22 cellular contexts compared by ENCODE assay signal in the genomic region with DNA sequence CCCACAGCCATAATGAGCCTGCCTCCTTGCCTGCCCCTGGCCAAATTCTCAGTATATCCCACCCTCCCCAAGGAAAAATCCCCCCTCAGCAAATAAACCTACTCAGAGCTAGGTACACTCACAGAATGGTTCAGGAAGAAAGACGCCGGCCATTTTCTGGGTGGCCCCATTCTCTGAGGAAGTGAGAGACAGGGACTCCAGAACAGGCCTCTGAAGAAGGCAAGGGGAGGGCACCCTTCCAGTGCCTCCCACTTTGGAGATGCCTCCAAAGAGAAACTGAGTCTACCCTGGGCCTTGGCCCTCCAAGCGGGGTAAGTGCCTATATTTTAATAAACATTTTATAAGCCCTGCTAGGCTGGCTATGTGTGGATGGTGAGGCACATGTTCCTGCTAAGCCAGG. TPM values are rescaled to one million over a fixed set of nuclear protein-coding genes. Genes with fewer than 3 reads are reported as not detected.
DNase-seq lines count a peak whose midpoint lies in the region; ATAC-seq, FAIRE-seq and TF ChIP-seq lines count a peak whose summit lies in the region.
"Had no signal": no experiment of that assay in that cellular context is flagged by ENCODE, and none has a peak within 500 bp of the region (broad histone marks: within the 10 kb centered on the region; RNA-seq: fewer than 3 reads in every experiment).

No MANE protein-coding gene starts in this region.

- no peak overlapping the region for H3K9ac ChIP-seq in neural progenitor cell

- peak overlapping the region; percentile 11 for H3K4me3 ChIP-seq in HL-60 (replicated peaks; ENCODE audit: insufficient read depth, low read length)
- no peak overlapping the region for H3K4me3 ChIP-seq in neural progenitor cell
- H3K4me3 ChIP-seq: body of pancreas, lung had no signal

- H2AFZ ChIP-seq in neural progenitor cell (replicated peaks): no peak overlapping the region

- DNase-seq in SIG-M5 treated with dmso at 0.1 percent for 504 hours (lab: John Stamatoyannopoulos, UW; ENCODE audit: unreplicated experiment): peak; percentile 20
- DNase-seq in SIG-M5 (lab: John Stamatoyannopoulos, UW): no peak
- no peak for DNase-seq in HL-60 (ENCODE audit: low read depth in 1 of 2, low spot score in 1 of 2)
- DNase-seq in activated T-helper 2 cell treated with anti-CD3 and anti-CD28 coated beads, Interferon-gamma antibody, Interleukin-2, Interleukin-4, amounts not matched to agents 10 μg/mL and 5 μg/mL and 100 μg/mL, durations not matched to agents 14 hours and 24 hours and 36 hours (ENCODE audit: low spot score): no peak
- no peak for DNase-seq in neural progenitor cell (ENCODE audit: low spot score)
- no peak for DNase-seq in HTR-8/SVneo (ENCODE audit: insufficient read length, low spot score)
- DNase-seq in anterior cingulate cortex (lab: John Stamatoyannopoulos, UW): no peak
- DNase-seq: 8988T; activated CD4-positive, alpha-beta T cell treated with anti-CD3 and anti-CD28 coated beads, Interleukin-2, amount 10 ng/mL, durations not matched to agents 24 days and 14 days; body of pancreas; effector CD8-positive, alpha-beta T cell; head of caudate nucleus; KBM-7; NCI-H187; NCI-H526 treated with DMSO at 0.1 percent for 48 hours; small intestine; stimulated activated CD4-positive, alpha-beta T cell treated with anti-CD3 and anti-CD28 coated beads, Interleukin-1b, Interleukin-23, amount 100 ng/mL, for 48 hours had no signal

- H4K20me1 ChIP-seq in neural progenitor cell (ENCODE audit: low read depth): peaks cover 27% of the 10 kb centered on the region

- H3K27me3 ChIP-seq in HL-60 (ENCODE audit: insufficient read depth, poor library complexity, severe bottlenecking) (no peaks in the 10 kb centered on the region), neural progenitor cell (peaks cover 16% of the 10 kb centered on the region)
- H3K27me3 ChIP-seq: body of pancreas had no signal

- H3K9me3 Mint-ChIP-seq in activated T-helper 2 cell treated with anti-CD3 and anti-CD28 coated beads, Interferon-gamma antibody, Interleukin-2, Interleukin-4, amounts not matched to agents 10 μg/mL and 5 μg/mL and 100 μg/mL, durations not matched to agents 14 hours and 24 hours and 36 hours: no peaks in the 10 kb centered on the region
- no peaks in the 10 kb centered on the region for H3K9me3 Mint-ChIP-seq in neural progenitor cell
- H3K9me3 Mint-ChIP-seq: activated CD4-positive, alpha-beta T cell treated with anti-CD3 and anti-CD28 coated beads, Interleukin-2, amount 10 ng/mL, durations not matched to agents 24 days and 14 days; type B pancreatic cell had no signal

- ATAC-seq in GM19397 (IDR thresholded peaks at IDR 0.05; ENCODE audit: unreplicated experiment): no peak
- ATAC-seq: body of pancreas, SK-N-SH treated with all-trans-retinoic acid at 6 μM for 48 hours had no signal

- H3K4me1 ChIP-seq in neural progenitor cell: peaks cover 12% of the 10 kb centered on the region

- peaks cover 20% of the 10 kb centered on the region for H3K79me2 ChIP-seq in neural progenitor cell (ENCODE audit: low read depth)

- TF ChIP-seq CTCF in HL-60 (IDR thresholded peaks at IDR 0.05; ENCODE audit: insufficient read depth, low read length) (no peak), neural progenitor cell (IDR thresholded peaks at IDR 0.05) (no peak)

- H3K36me3 ChIP-seq in neural progenitor cell: no peaks in the 10 kb centered on the region

- peaks cover 6% of the 10 kb centered on the region for H3F3A ChIP-seq in neural progenitor cell (ENCODE audit: low read depth)

- intact Hi-C loops in activated T-helper 2 cell treated with anti-CD3 and anti-CD28 coated beads, Interferon-gamma antibody, Interleukin-2, Interleukin-4, amounts not matched to agents 10 μg/mL and 5 μg/mL and 100 μg/mL, durations not matched to agents 14 hours and 24 hours and 36 hours (cut with micrococcal nuclease): no loop called here

- H3K27me3 Mint-ChIP-seq in activated T-helper 2 cell treated with anti-CD3 and anti-CD28 coated beads, Interferon-gamma antibody, Interleukin-2, Interleukin-4, amounts not matched to agents 10 μg/mL and 5 μg/mL and 100 μg/mL, durations not matched to agents 14 hours and 24 hours and 36 hours (ENCODE audit: low read depth): no peaks in the 10 kb centered on the region
- peaks cover 13% of the 10 kb centered on the region for H3K27me3 Mint-ChIP-seq in neural progenitor cell (ENCODE audit: insufficient read depth, low read depth)
- H3K27me3 Mint-ChIP-seq: activated CD4-positive, alpha-beta T cell treated with anti-CD3 and anti-CD28 coated beads, Interleukin-2, amount 10 ng/mL, durations not matched to agents 24 days and 14 days; type B pancreatic cell had no signal

- peak overlapping the region; percentile 6; the same call in 1 of the 2 replicates for H3K27ac ChIP-seq in HL-60 (replicated peaks)
- no peak overlapping the region for H3K27ac ChIP-seq in neural progenitor cell
- H3K27ac ChIP-seq: body of pancreas, VCaP had no signal

- H3K4me2 ChIP-seq in neural progenitor cell: no peak overlapping the region

- peaks cover 48% of the 10 kb centered on the region for H3K36me3 Mint-ChIP-seq in activated T-helper 2 cell treated with anti-CD3 and anti-CD28 coated beads, Interferon-gamma antibody, Interleukin-2, Interleukin-4, amounts not matched to agents 10 μg/mL and 5 μg/mL and 100 μg/mL, durations not matched to agents 14 hours and 24 hours and 36 hours (ENCODE audit: low read depth)
- H3K36me3 Mint-ChIP-seq in neural progenitor cell: peaks cover 32% of the 10 kb centered on the region

- no peaks in the 10 kb centered on the region for H3K9me3 ChIP-seq in neural progenitor cell (ENCODE audit: low read depth)
- H3K9me3 ChIP-seq: body of pancreas had no signal

- no peak overlapping the region for H3K27ac Mint-ChIP-seq in activated T-helper 2 cell treated with anti-CD3 and anti-CD28 coated beads, Interferon-gamma antibody, Interleukin-2, Interleukin-4, amounts not matched to agents 10 μg/mL and 5 μg/mL and 100 μg/mL, durations not matched to agents 14 hours and 24 hours and 36 hours
- no peak overlapping the region for H3K27ac Mint-ChIP-seq in neural progenitor cell
- H3K27ac Mint-ChIP-seq: activated CD4-positive, alpha-beta T cell treated with anti-CD3 and anti-CD28 coated beads, Interleukin-2, amount 10 ng/mL, durations not matched to agents 24 days and 14 days had no signal

- peak overlapping the region; percentile 100 for H3K4me3 Mint-ChIP-seq in activated T-helper 2 cell treated with anti-CD3 and anti-CD28 coated beads, Interferon-gamma antibody, Interleukin-2, Interleukin-4, amounts not matched to agents 10 μg/mL and 5 μg/mL and 100 μg/mL, durations not matched to agents 14 hours and 24 hours and 36 hours (ENCODE audit: low read depth)
- peak overlapping the region; percentile 92 for H3K4me3 Mint-ChIP-seq in neural progenitor cell

- H3K4me1 Mint-ChIP-seq in activated T-helper 2 cell treated with anti-CD3 and anti-CD28 coated beads, Interferon-gamma antibody, Interleukin-2, Interleukin-4, amounts not matched to agents 10 μg/mL and 5 μg/mL and 100 μg/mL, durations not matched to agents 14 hours and 24 hours and 36 hours (ENCODE audit: low read depth): peaks cover 22% of the 10 kb centered on the region
- H3K4me1 Mint-ChIP-seq in neural progenitor cell: peaks cover 21% of the 10 kb centered on the region

- no peak for FAIRE-seq in HTR-8/SVneo (lab: Jason Lieb, UNC)
- FAIRE-seq: small intestine had no signal

RNA-seq across cellular contexts. Expression of gene PACC1, which starts 2.3 kb away (rescaled TPM):
- 19.4 and 20.1 TPM in 2 replicates for total RNA-seq in activated T-helper 2 cell treated with anti-CD3 and anti-CD28 coated beads, Interferon-gamma antibody, Interleukin-2, Interleukin-4, amounts not matched to agents 10 μg/mL and 5 μg/mL and 100 μg/mL, durations not matched to agents 14 hours and 24 hours and 36 hours
- 16.5 and 21.1 TPM in 2 replicates for total RNA-seq in neural progenitor cell (ENCODE audit: low replicate concordance)

RNA-seq across cellular contexts. Expression of gene NENF, which starts 20.3 kb away (rescaled TPM):
- total RNA-seq in activated T-helper 2 cell treated with anti-CD3 and anti-CD28 coated beads, Interferon-gamma antibody, Interleukin-2, Interleukin-4, amounts not matched to agents 10 μg/mL and 5 μg/mL and 100 μg/mL, durations not matched to agents 14 hours and 24 hours and 36 hours: 41.6 and 42.5 TPM in 2 replicates
- total RNA-seq in neural progenitor cell (ENCODE audit: low replicate concordance): 6.8 and 8.2 TPM in 2 replicates
